In genomic region chr9:125189011-125189360, GRCh38 we compare ENCODE assay signal across 8 cellular contexts. TPM values are rescaled to one million over a fixed set of nuclear protein-coding genes. Genes with fewer than 3 reads are reported as not detected.
DNase-seq lines count a peak whose midpoint lies in the region; ATAC-seq and TF ChIP-seq lines count a peak whose summit lies in the region.

No MANE protein-coding gene starts in this region.

- intact Hi-C loops in breast epithelium (cut with DNase I; ENCODE audit: low total_unique reads): no loop called here
- intact Hi-C loops in left lung (cut with DNase I): no loop called here

- H3K4me3 Mint-ChIP-seq in stimulated activated naive B cell treated with anti-CD40 and anti-IgM and Interleukin-4, amounts not matched to agents 10 μg/mL and 1 μg/mL and 100 μg/mL, for 72 hours: peak overlapping the region; percentile 93 to 98

- TF ChIP-seq CTCF in GM13977 (IDR thresholded peaks at IDR 0.05; ENCODE audit: extremely low read depth, insufficient read depth, missing control alignments) (no peak), Peyer's patch (IDR thresholded peaks at IDR 0.05) (no peak), breast epithelium (IDR thresholded peaks at IDR 0.05) (no peak), left lung (IDR thresholded peaks at IDR 0.05) (no peak)

- no peaks in the 10 kb centered on the region for H3K27me3 Mint-ChIP-seq in stimulated activated naive B cell treated with anti-CD40 and anti-IgM and Interleukin-4, amounts not matched to agents 10 μg/mL and 1 μg/mL and 100 μg/mL, for 72 hours

- peak; percentile 46 for DNase-seq in GM13977 (ENCODE audit: low spot score)
- peak; percentile 50 to 62 (median 58) for DNase-seq in Peyer's patch
- peak in 1 of 2 donors; percentile 26 for DNase-seq in breast epithelium (ENCODE audit: low spot score in 2 of 2)
- peak in 1 of 2 donors; percentile 51 for DNase-seq in left lung
- peak; percentile 6 for DNase-seq in stimulated activated naive B cell treated with anti-CD40 and anti-IgM and Interleukin-4, amounts not matched to agents 10 μg/mL and 1 μg/mL and 100 μg/mL, for 72 hours

- in situ Hi-C loops in GM13977 (cut with MboI; ENCODE audit: low pct_unique_long_range_greater_than_20kb, low sequenced_read_pairs, unreplicated experiment): no loop called here

- no peaks in the 10 kb centered on the region for H3K9me3 Mint-ChIP-seq in stimulated activated naive B cell treated with anti-CD40 and anti-IgM and Interleukin-4, amounts not matched to agents 10 μg/mL and 1 μg/mL and 100 μg/mL, for 72 hours

- peak overlapping the region; percentile 95 for H3K27ac Mint-ChIP-seq in stimulated activated naive B cell treated with anti-CD40 and anti-IgM and Interleukin-4, amounts not matched to agents 10 μg/mL and 1 μg/mL and 100 μg/mL, for 72 hours

- TF ChIP-seq POLR2A in Peyer's patch (IDR thresholded peaks at IDR 0.05): no peak
- TF ChIP-seq POLR2A in breast epithelium (IDR thresholded peaks at IDR 0.05): no peak

- H3K27ac ChIP-seq in Peyer's patch (peak overlapping the region; percentile 90 to 95 (median 92)), breast epithelium (peak overlapping the region; percentile 97), left lung (peak overlapping the region; percentile 89 to 91)

- H3K9me3 ChIP-seq in Peyer's patch (no peaks in the 10 kb centered on the region), breast epithelium (no peaks in the 10 kb centered on the region), left lung (no peaks in the 10 kb centered on the region)

- H3K4me1 Mint-ChIP-seq in stimulated activated naive B cell treated with anti-CD40 and anti-IgM and Interleukin-4, amounts not matched to agents 10 μg/mL and 1 μg/mL and 100 μg/mL, for 72 hours: peaks cover 8 to 28% of the 10 kb centered on the region in 2 donors

- H3K36me3 Mint-ChIP-seq in stimulated activated naive B cell treated with anti-CD40 and anti-IgM and Interleukin-4, amounts not matched to agents 10 μg/mL and 1 μg/mL and 100 μg/mL, for 72 hours: peaks cover 0 to 7% of the 10 kb centered on the region in 2 donors

- ATAC-seq in HG02759 (IDR thresholded peaks at IDR 0.05; ENCODE audit: unreplicated experiment) (peak; percentile 13), left lung (peak; percentile 32), GM21529 (IDR thresholded peaks at IDR 0.05; ENCODE audit: unreplicated experiment) (no peak), GM21786 (IDR thresholded peaks at IDR 0.05; ENCODE audit: unreplicated experiment) (no peak)
- ATAC-seq in stimulated activated naive B cell treated with anti-CD40 and anti-IgM and Interleukin-4, amounts not matched to agents 10 μg/mL and 1 μg/mL and 100 μg/mL, for 72 hours (replicated peaks): peak; percentile 26 to 31

- H3K27me3 ChIP-seq in Peyer's patch (no peaks in the 10 kb centered on the region), breast epithelium (no peaks in the 10 kb centered on the region), left lung (no peaks in the 10 kb centered on the region)

- peak overlapping the region; percentile 64 to 98 (median 86) for H3K4me3 ChIP-seq in Peyer's patch
- peak overlapping the region; percentile 98 for H3K4me3 ChIP-seq in breast epithelium
- peak overlapping the region; percentile 75 to 99 for H3K4me3 ChIP-seq in left lung

- H3K36me3 ChIP-seq in Peyer's patch (no peaks in the 10 kb centered on the region), breast epithelium (no peaks in the 10 kb centered on the region), left lung (peaks cover 0 to 11% of the 10 kb centered on the region in 2 donors)

- peaks cover 0 to 37% (median 8%) of the 10 kb centered on the region in 4 donors for H3K4me1 ChIP-seq in Peyer's patch
- no peaks in the 10 kb centered on the region for H3K4me1 ChIP-seq in breast epithelium
- H3K4me1 ChIP-seq in left lung: peaks cover 7 to 46% of the 10 kb centered on the region in 2 donors

RNA-seq across cellular contexts. Expression of gene PPP6C, which starts 0.6 kb away (rescaled TPM):
- total RNA-seq in Peyer's patch: 10 to 100 TPM; 15.5 to 29.9 (median 20.0) TPM
- 10 to 100 TPM; 34.4 to 50.2 (median 42.1) TPM for total RNA-seq in breast epithelium
- 10 to 100 TPM; 43.9 to 47.2 TPM for total RNA-seq in left lung

RNA-seq across cellular contexts. Expression of gene RABEPK, which starts 11.4 kb away (rescaled TPM):
- total RNA-seq in Peyer's patch (1 to 10 TPM; 6.3 to 9.2 (median 7.7) TPM), breast epithelium (10 to 100 TPM; 14.0 to 25.6 (median 17.9) TPM), left lung (10 to 100 TPM; 13.9 to 18.7 TPM)

RNA-seq across cellular contexts. Expression of gene SCAI, which starts 45.7 kb away (rescaled TPM):
- 10 to 100 TPM in 2 of 4 donors, 1 to 10 TPM in 2; 8.7 to 32.2 (median 11.7) TPM for total RNA-seq in Peyer's patch
- total RNA-seq in breast epithelium: 10 to 100 TPM in 2 of 3 donors, 1 to 10 TPM in 1; 9.3 to 12.9 (median 11.5) TPM
- total RNA-seq in left lung: 10 to 100 TPM; 12.7 to 22.7 TPM

RNA-seq across cellular contexts. Expression of gene HSPA5, which starts 52.2 kb away (rescaled TPM):
- total RNA-seq in Peyer's patch (100 to 1,000 TPM in 1 of 4 donors, 10 to 100 TPM in 3; 65.6 to 136 (median 86.0) TPM), breast epithelium (100 to 1,000 TPM in 1 of 3 donors, 10 to 100 TPM in 2; 91.9 to 125 (median 95.1) TPM), left lung (100 to 1,000 TPM; 340 to 479 TPM)

Comparison
In these comparisons a context has a peak if more than half of its experiments do, and no peak if none do; other contexts are left out.
1. ATAC-seq: peak in HG02759 (single experiment), left lung (single experiment) and stimulated activated naive B cell treated with anti-CD40 and anti-IgM and Interleukin-4, amounts not matched to agents 10 μg/mL and 1 μg/mL and 100 μg/mL, for 72 hours (2 of 2); none in GM21529 (single experiment) and GM21786 (single experiment).
2. Peak in every context shown above with its lines, with median percentiles within 50 percentile points of each other: H3K27ac ChIP-seq and H3K4me3 ChIP-seq.